In genomic region chr4:181418491-181418890, GRCh38 we compare ENCODE assay signal across 25 cellular contexts.
DNase-seq lines count a peak whose midpoint lies in the region; ATAC-seq and TF ChIP-seq lines count a peak whose summit lies in the region.
"Had no signal": no experiment of that assay in that cellular context is flagged by ENCODE, and none has a peak within 500 bp of the region (broad histone marks: within the 10 kb centered on the region; RNA-seq: fewer than 3 reads in every experiment).

No MANE protein-coding gene starts in this region.

- peaks cover 4 to 5% of the 10 kb centered on the region in 2 donors for H3K4me1 ChIP-seq in thyroid gland

- H3K9me3 ChIP-seq in thyroid gland, result no peaks in the 10 kb centered on the region

- H3K4me3 ChIP-seq in thyroid gland (replicated peaks in 1 of 3), result no peak overlapping the region
- H3K4me3 ChIP-seq: smooth muscle cell had no signal

- no peaks in the 10 kb centered on the region for H3K9me3 Mint-ChIP-seq in activated CD4-positive, alpha-beta T cell treated with anti-CD3 and anti-CD28 coated beads, Interleukin-2, amount 10 ng/mL, durations not matched to agents 24 days and 14 days
- H3K9me3 Mint-ChIP-seq in activated CD4-positive, alpha-beta T cell treated with anti-CD3 and anti-CD28 coated beads, Interleukin-2, amount 10 ng/mL, durations not matched to agents 7 days and 5 days, result no peaks in the 10 kb centered on the region

- no peaks in the 10 kb centered on the region for H3K36me3 ChIP-seq in thyroid gland

- CTCF ChIA-PET in activated CD4-positive, alpha-beta T cell treated with anti-CD3 and anti-CD28 coated beads, Interleukin-2, amount 10 ng/mL, durations not matched to agents 7 days and 5 days (lab: Charles Lee), result no interaction called here

- H3K27ac Mint-ChIP-seq in activated CD4-positive, alpha-beta T cell treated with anti-CD3 and anti-CD28 coated beads, Interleukin-2, amount 10 ng/mL, durations not matched to agents 24 days and 14 days, result no peak overlapping the region
- no peak overlapping the region for H3K27ac Mint-ChIP-seq in activated CD4-positive, alpha-beta T cell treated with anti-CD3 and anti-CD28 coated beads, Interleukin-2, amount 10 ng/mL, durations not matched to agents 7 days and 5 days
- H3K27ac Mint-ChIP-seq: activated CD4-positive, alpha-beta memory T cell treated with anti-CD3 and anti-CD28 coated beads for 36 hours; activated T-helper 2 cell treated with anti-CD3 and anti-CD28 coated beads, Interferon-gamma antibody, Interleukin-2, Interleukin-4, amounts not matched to agents 10 μg/mL and 5 μg/mL and 100 μg/mL, durations not matched to agents 14 hours and 24 hours and 36 hours; memory B cell; stimulated activated effector memory CD8-positive, alpha-beta T cell treated with anti-CD3 and anti-CD28 coated beads, Interleukin-12 subunit alpha, Interleukin-12 subunit beta, amount 100 ng/mL, for 72 hours; WTC11 had no signal

- TF ChIP-seq CTCF in thyroid gland (IDR thresholded peaks at IDR 0.05), result no peak

- no peaks in the 10 kb centered on the region for H3K27me3 Mint-ChIP-seq in activated CD4-positive, alpha-beta T cell treated with anti-CD3 and anti-CD28 coated beads, Interleukin-2, amount 10 ng/mL, durations not matched to agents 24 days and 14 days
- no peaks in the 10 kb centered on the region for H3K27me3 Mint-ChIP-seq in activated CD4-positive, alpha-beta T cell treated with anti-CD3 and anti-CD28 coated beads, Interleukin-2, amount 10 ng/mL, durations not matched to agents 7 days and 5 days
- H3K27me3 Mint-ChIP-seq: activated CD4-positive, alpha-beta memory T cell treated with anti-CD3 and anti-CD28 coated beads for 36 hours; central memory CD8-positive, alpha-beta T cell had no signal

- 32 to 42% methylated on average over 8 of the region's 8 CpGs for WGBS in thyroid gland, 2 donors

- TF ChIP-seq POLR2A in thyroid gland (IDR thresholded peaks at IDR 0.05), result no peak

- POLR2A ChIA-PET in activated CD4-positive, alpha-beta T cell treated with anti-CD3 and anti-CD28 coated beads, Interleukin-2, amount 10 ng/mL, durations not matched to agents 7 days and 5 days (lab: Charles Lee), result no interaction called here

- no peak overlapping the region for H3K27ac ChIP-seq in thyroid gland
- H3K27ac ChIP-seq: 22Rv1 had no signal

- no peak overlapping the region for H3K4me3 Mint-ChIP-seq in activated CD4-positive, alpha-beta T cell treated with anti-CD3 and anti-CD28 coated beads, Interleukin-2, amount 10 ng/mL, durations not matched to agents 24 days and 14 days
- H3K4me3 Mint-ChIP-seq in activated CD4-positive, alpha-beta T cell treated with anti-CD3 and anti-CD28 coated beads, Interleukin-2, amount 10 ng/mL, durations not matched to agents 7 days and 5 days, result no peak overlapping the region
- H3K4me3 Mint-ChIP-seq: activated CD4-positive, alpha-beta memory T cell treated with anti-CD3 and anti-CD28 coated beads for 36 hours; central memory CD8-positive, alpha-beta T cell; memory B cell; stimulated activated effector memory CD8-positive, alpha-beta T cell treated with anti-CD3 and anti-CD28 coated beads, Interleukin-12 subunit alpha, Interleukin-12 subunit beta, amount 100 ng/mL, for 72 hours; WTC11 had no signal

- no peaks in the 10 kb centered on the region for H3K36me3 Mint-ChIP-seq in activated CD4-positive, alpha-beta T cell treated with anti-CD3 and anti-CD28 coated beads, Interleukin-2, amount 10 ng/mL, durations not matched to agents 24 days and 14 days (ENCODE audit: low read depth)
- H3K36me3 Mint-ChIP-seq in activated CD4-positive, alpha-beta T cell treated with anti-CD3 and anti-CD28 coated beads, Interleukin-2, amount 10 ng/mL, durations not matched to agents 7 days and 5 days (ENCODE audit: low read depth), result no peaks in the 10 kb centered on the region
- H3K36me3 Mint-ChIP-seq: activated CD4-positive, alpha-beta memory T cell treated with anti-CD3 and anti-CD28 coated beads for 36 hours; memory B cell; stimulated activated effector memory CD8-positive, alpha-beta T cell treated with anti-CD3 and anti-CD28 coated beads, Interleukin-12 subunit alpha, Interleukin-12 subunit beta, amount 100 ng/mL, for 72 hours; WTC11 had no signal

- intact Hi-C loops in activated CD4-positive, alpha-beta T cell treated with anti-CD3 and anti-CD28 coated beads, Interleukin-2, amount 10 ng/mL, durations not matched to agents 24 days and 14 days (cut with micrococcal nuclease), result no loop called here
- intact Hi-C loops in thyroid gland (cut with DNase I), result no loop called here

- H3K27me3 ChIP-seq in thyroid gland, result no peaks in the 10 kb centered on the region

- peak; percentile 29 for DNase-seq in activated CD4-positive, alpha-beta T cell treated with anti-CD3 and anti-CD28 coated beads, Interleukin-2, amount 10 ng/mL, durations not matched to agents 24 days and 14 days
- DNase-seq in activated CD4-positive, alpha-beta T cell treated with anti-CD3 and anti-CD28 coated beads, Interleukin-2, amount 10 ng/mL, durations not matched to agents 7 days and 5 days, result no peak
- DNase-seq in NCI-H2107 (lab: John Stamatoyannopoulos, UW) (peak; percentile 24), SHP77 treated with DMSO at 0.1 percent for 48 hours (lab: John Stamatoyannopoulos, UW) (peak; percentile 31), thyroid gland (peak; percentile 34 to 49), mesenteric fat pad (ENCODE audit: low spot score) (no peak)
- DNase-seq: activated CD4-positive, alpha-beta memory T cell treated with anti-CD3 and anti-CD28 coated beads for 36 hours; activated CD8-positive, alpha-beta memory T cell treated with anti-CD3 and anti-CD28 coated beads, Interleukin-2, amount 50 U/mL, for 48 hours; GDM1; Karpas-422; occipital lobe; PC-3; substantia nigra; SW 1271; T1000 had no signal

- no peaks in the 10 kb centered on the region for H3K4me1 Mint-ChIP-seq in activated CD4-positive, alpha-beta T cell treated with anti-CD3 and anti-CD28 coated beads, Interleukin-2, amount 10 ng/mL, durations not matched to agents 24 days and 14 days
- H3K4me1 Mint-ChIP-seq in activated CD4-positive, alpha-beta T cell treated with anti-CD3 and anti-CD28 coated beads, Interleukin-2, amount 10 ng/mL, durations not matched to agents 7 days and 5 days, result no peaks in the 10 kb centered on the region
- H3K4me1 Mint-ChIP-seq: central memory CD8-positive, alpha-beta T cell; memory B cell; stimulated activated effector memory CD8-positive, alpha-beta T cell treated with anti-CD3 and anti-CD28 coated beads, Interleukin-12 subunit alpha, Interleukin-12 subunit beta, amount 100 ng/mL, for 72 hours had no signal

- no peak for ATAC-seq in HG03521 (IDR thresholded peaks at IDR 0.05; ENCODE audit: unreplicated experiment)
- ATAC-seq in HG03159 (IDR thresholded peaks at IDR 0.05; ENCODE audit: unreplicated experiment), result no peak
- ATAC-seq: PC-3; Right ventricle myocardium inferior; stimulated activated effector memory CD8-positive, alpha-beta T cell treated with anti-CD3 and anti-CD28 coated beads, Interleukin-12 subunit alpha, Interleukin-12 subunit beta, amount 100 ng/mL, for 72 hours; WTC11 had no signal

Comparison
In these comparisons a context has a peak if more than half of its experiments do, and no peak if none do; other contexts are left out.
1. DNase-seq: peak in activated CD4-positive, alpha-beta T cell treated with anti-CD3 and anti-CD28 coated beads, Interleukin-2, amount 10 ng/mL, durations not matched to agents 24 days and 14 days (single experiment), NCI-H2107 (single experiment), SHP77 treated with DMSO at 0.1 percent for 48 hours (single experiment) and thyroid gland (2 of 2); none in activated CD4-positive, alpha-beta T cell treated with anti-CD3 and anti-CD28 coated beads, Interleukin-2, amount 10 ng/mL, durations not matched to agents 7 days and 5 days (single experiment) and mesenteric fat pad (single experiment).